In genomic region chr1:6134741-6135510, GRCh38 we compare ENCODE assay signal across 23 cellular contexts. TPM values are rescaled to one million over a fixed set of nuclear protein-coding genes. Genes with fewer than 3 reads are reported as not detected.
"Had no signal": no experiment of that assay in that cellular context is flagged by ENCODE, and none has a peak within 500 bp of the region (broad histone marks: within the 10 kb centered on the region; RNA-seq: fewer than 3 reads in every experiment).

No MANE protein-coding gene starts in this region.

- H3K27ac Mint-ChIP-seq: dendritic cell treated with granulocyte-macrophage colony-stimulating factor and Interleukin-4, amounts not matched to agents 40 ng/mL and 50 ng/mL, for 4 days; effector memory CD8-positive, alpha-beta T cell; immature natural killer cell; memory B cell; mesothelial cell of epicardium; nephron; type B pancreatic cell had no signal

- H3K4me1 ChIP-seq: esophagus squamous epithelium, gastroesophageal sphincter, parathyroid adenoma, prostate gland, suprapubic skin, thyroid gland, vagina had no signal

- H3K9me3 ChIP-seq: prostate gland, thyroid gland, vagina had no signal

- H3K36me3 ChIP-seq: esophagus squamous epithelium, gastroesophageal sphincter, prostate gland, suprapubic skin, thyroid gland, vagina had no signal

- H3K4me3 ChIP-seq: esophagus squamous epithelium, gastroesophageal sphincter, prostate gland, skin epidermis, suprapubic skin, thyroid gland, vagina had no signal

- DNase-seq: effector memory CD8-positive, alpha-beta T cell; esophagus squamous epithelium; foreskin fibroblast; glutamatergic neuron; immature natural killer cell; left colon; stimulated activated CD4-positive, alpha-beta T cell treated with anti-CD3 and anti-CD28 coated beads, Interleukin-2, amount 100 ng/mL, for 48 hours; stimulated activated naive CD8-positive, alpha-beta T cell treated with anti-CD3 and anti-CD28 coated beads, Interleukin-15, Interleukin-2, amounts not matched to agents 100 U/mL and 50 U/mL, for 24 hours; thyroid gland had no signal

- H3K36me3 Mint-ChIP-seq: immature natural killer cell, mesothelial cell of epicardium, type B pancreatic cell had no signal

- H3K4me1 Mint-ChIP-seq: immature natural killer cell, memory B cell, mesothelial cell of epicardium, nephron had no signal

- H3K27ac ChIP-seq: epithelial cell of prostate, esophagus squamous epithelium, gastroesophageal sphincter, parathyroid adenoma, prostate gland, skin epidermis, suprapubic skin, thyroid gland, vagina had no signal

- ATAC-seq: effector memory CD8-positive, alpha-beta T cell; gastroesophageal sphincter; left colon; sciatic nerve; stimulated activated naive CD8-positive, alpha-beta T cell treated with anti-CD3 and anti-CD28 coated beads, Interleukin-15, Interleukin-2, amounts not matched to agents 100 U/mL and 50 U/mL, for 24 hours had no signal

- H3K9me3 Mint-ChIP-seq: effector memory CD8-positive, alpha-beta T cell had no signal

- H3K27me3 ChIP-seq: thyroid gland, vagina had no signal

- H3K4me3 Mint-ChIP-seq: dendritic cell treated with granulocyte-macrophage colony-stimulating factor and Interleukin-4, amounts not matched to agents 40 ng/mL and 50 ng/mL, for 4 days; effector memory CD8-positive, alpha-beta T cell; immature natural killer cell; memory B cell; mesothelial cell of epicardium; nephron; type B pancreatic cell had no signal

RNA-seq across cellular contexts. Expression of gene CHD5, which starts 45.2 kb away (rescaled TPM):
- total RNA-seq: myocyte had no signal
